1 cellular context compared by ENCODE assay signal in genomic region chr6:4398806-4399205, GRCh38.
TF ChIP-seq lines count a peak whose summit lies in the region.

No MANE protein-coding gene starts in this region.

TF ChIP-seq in K562, 482 proteins besides CTCF, POLR2A, EP300 and RAD21 (continued from another document):
- TF ChIP-seq CHD7 (IDR thresholded peaks at IDR 0.05; ENCODE audit: low read depth, low read length) = no peak
- no peak for TF ChIP-seq KAT8 (IDR thresholded peaks at IDR 0.05; ENCODE audit: low read depth)
- no peak for TF ChIP-seq LEF1 (IDR thresholded peaks at IDR 0.05)
- no peak for TF ChIP-seq SRF (CRISPR knock-in tag; IDR thresholded peaks at IDR 0.05)
